Comparison of ENCODE assay signal across 24 cellular contexts in genomic region chr17:20142268-20142667, GRCh38.
"Had no signal": no experiment of that assay in that cellular context is flagged by ENCODE, and none has a peak within 500 bp of the region (broad histone marks: within the 10 kb centered on the region; RNA-seq: fewer than 3 reads in every experiment).

No MANE protein-coding gene starts in this region.

- H3K4me1 ChIP-seq: gastrocnemius medialis, left lung, lower lobe of right lung had no signal

- H3K36me3 ChIP-seq: esophagus squamous epithelium, gastrocnemius medialis, left lung, lower lobe of right lung had no signal

- FAIRE-seq: colon, endothelial cell of umbilical vein, islet of Langerhans had no signal

- H3K27ac ChIP-seq: coronary artery, dorsolateral prefrontal cortex, epithelial cell of prostate, esophagus squamous epithelium, gastrocnemius medialis, heart left ventricle, hepatocyte, left lung, lower lobe of right lung had no signal

- H3K27me3 ChIP-seq: dorsolateral prefrontal cortex, esophagus squamous epithelium, gastrocnemius medialis, heart left ventricle, hepatocyte, left lung had no signal

- H3K4me3 ChIP-seq: coronary artery, dorsolateral prefrontal cortex, esophagus squamous epithelium, gastrocnemius medialis, heart left ventricle, hepatocyte, left lung, lower lobe of right lung, mucosa of descending colon had no signal

- DNase-seq: dermis blood vessel endothelial cell; dorsolateral prefrontal cortex; effector CD4-positive, alpha-beta T cell; effector memory CD4-positive, alpha-beta T cell; erythroblast; esophagus squamous epithelium; foreskin fibroblast; foreskin melanocyte; gastrocnemius medialis; heart left ventricle; hypothalamus; left cardiac atrium; left lung; left ventricle myocardium superior; lower lobe of right lung; mucosa of descending colon had no signal

- H3K79me2 ChIP-seq: hepatocyte had no signal

- H3K9me3 ChIP-seq: esophagus squamous epithelium, gastrocnemius medialis, left lung, lower lobe of right lung, mucosa of descending colon had no signal

- H3K4me3 Mint-ChIP-seq: mesothelial cell of epicardium had no signal

- H3K36me3 Mint-ChIP-seq: mesothelial cell of epicardium had no signal

- H2AFZ ChIP-seq: hepatocyte had no signal

- H3K4me2 ChIP-seq: hepatocyte had no signal

- ATAC-seq: esophagus mucosa, gastrocnemius medialis, left ventricle myocardium superior, lower lobe of right lung, mucosa of descending colon had no signal
